23 cellular contexts compared by ENCODE assay signal in the genomic region with DNA sequence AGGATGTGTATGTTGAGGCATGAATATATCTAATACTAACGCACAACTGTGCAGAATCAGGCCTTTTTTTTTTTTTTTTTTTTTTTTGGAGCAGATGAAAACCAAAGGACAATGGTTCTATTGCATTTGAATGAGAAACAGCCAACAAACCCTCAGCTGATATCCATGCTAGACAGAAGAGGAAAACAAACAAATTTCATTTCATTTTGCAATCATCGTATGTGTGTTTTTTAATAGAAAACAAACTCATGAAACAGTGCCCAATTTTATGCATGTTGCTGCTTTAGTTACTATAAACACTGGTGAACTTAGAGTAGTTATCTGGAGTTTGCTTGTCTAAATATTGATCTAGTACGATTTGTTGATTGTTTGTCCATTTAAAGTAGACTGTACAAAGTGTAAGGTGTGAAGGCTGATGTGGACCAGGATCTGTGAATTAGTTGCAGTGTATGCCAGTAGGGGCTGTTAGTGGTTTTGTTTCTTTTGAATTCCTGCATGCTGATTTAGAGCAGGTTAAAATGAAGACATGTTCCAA.
"Had no signal": no experiment of that assay in that cellular context is flagged by ENCODE, and none has a peak within 500 bp of the region (broad histone marks: within the 10 kb centered on the region; RNA-seq: fewer than 3 reads in every experiment).

No MANE protein-coding gene starts in this region.

- H3K4me1 ChIP-seq: colonic mucosa, esophagus squamous epithelium, left ventricle myocardium inferior, psoas muscle, spleen, transverse colon had no signal

- H3K27me3 ChIP-seq: colonic mucosa, esophagus squamous epithelium, neutrophil, spleen, stomach, transverse colon had no signal

- H3K36me3 ChIP-seq: colonic mucosa, esophagus squamous epithelium, left ventricle myocardium inferior, neutrophil, spleen, stomach, thoracic aorta, transverse colon had no signal

- H3K4me1 Mint-ChIP-seq: stimulated activated naive B cell treated with anti-CD40 and anti-IgM and Interleukin-4, amounts not matched to agents 10 μg/mL and 1 μg/mL and 100 μg/mL, for 72 hours had no signal

- DNase-seq: cerebellar nuclear complex; colonic mucosa; dermis blood vessel endothelial cell; esophagus squamous epithelium; islet precursor cell; left ventricle myocardium inferior; mesenchymal stem cell; midbrain; psoas muscle; retina; spleen; stimulated activated CD4-positive, alpha-beta T cell treated with anti-CD3 and anti-CD28 coated beads, Interleukin-15, amount 100 ng/mL, for 24 hours; stimulated activated CD4-positive, alpha-beta T cell treated with anti-CD3 and anti-CD28 coated beads, Interleukin-1b, Interleukin-23, amount 100 ng/mL, for 48 hours; stimulated activated CD4-positive, alpha-beta T cell treated with anti-CD3 and anti-CD28 coated beads, Interleukin-4, amount 100 ng/mL, for 24 hours; stimulated activated naive B cell treated with anti-CD40 and anti-IgM and Interleukin-4, amounts not matched to agents 10 μg/mL and 1 μg/mL and 100 μg/mL, for 72 hours; stomach; substantia nigra; transverse colon had no signal

- H3K27ac ChIP-seq: colonic mucosa, esophagus squamous epithelium, left ventricle myocardium inferior, neutrophil, psoas muscle, spleen, stomach, thoracic aorta, transverse colon had no signal

- H3K9me3 ChIP-seq: colonic mucosa, esophagus squamous epithelium, left ventricle myocardium inferior, neutrophil, psoas muscle, spleen, stomach, thoracic aorta, transverse colon had no signal

- H3K4me3 Mint-ChIP-seq: natural killer cell treated with Interleukin-12 subunit alpha and Interleukin-12 subunit beta and Interleukin-15 and Interleukin-18, amount 100 ng/mL, for 72 hours; stimulated activated naive B cell treated with anti-CD40 and anti-IgM and Interleukin-4, amounts not matched to agents 10 μg/mL and 1 μg/mL and 100 μg/mL, for 72 hours had no signal

- H3K9me3 Mint-ChIP-seq: stimulated activated naive B cell treated with anti-CD40 and anti-IgM and Interleukin-4, amounts not matched to agents 10 μg/mL and 1 μg/mL and 100 μg/mL, for 72 hours had no signal

- H3K27ac Mint-ChIP-seq: natural killer cell treated with Interleukin-12 subunit alpha and Interleukin-12 subunit beta and Interleukin-15 and Interleukin-18, amount 100 ng/mL, for 72 hours; stimulated activated naive B cell treated with anti-CD40 and anti-IgM and Interleukin-4, amounts not matched to agents 10 μg/mL and 1 μg/mL and 100 μg/mL, for 72 hours had no signal

- H3K27me3 Mint-ChIP-seq: natural killer cell treated with Interleukin-12 subunit alpha and Interleukin-12 subunit beta and Interleukin-15 and Interleukin-18, amount 100 ng/mL, for 72 hours; stimulated activated naive B cell treated with anti-CD40 and anti-IgM and Interleukin-4, amounts not matched to agents 10 μg/mL and 1 μg/mL and 100 μg/mL, for 72 hours had no signal

- ATAC-seq: natural killer cell treated with Interleukin-12 subunit alpha and Interleukin-12 subunit beta and Interleukin-15 and Interleukin-18, amount 100 ng/mL, for 72 hours; psoas muscle; sciatic nerve; stimulated activated naive B cell treated with anti-CD40 and anti-IgM and Interleukin-4, amounts not matched to agents 10 μg/mL and 1 μg/mL and 100 μg/mL, for 72 hours had no signal

- H3K4me3 ChIP-seq: colonic mucosa, esophagus squamous epithelium, left ventricle myocardium inferior, lung, psoas muscle, spleen, stomach, thoracic aorta, transverse colon had no signal

- H3K36me3 Mint-ChIP-seq: natural killer cell treated with Interleukin-12 subunit alpha and Interleukin-12 subunit beta and Interleukin-15 and Interleukin-18, amount 100 ng/mL, for 72 hours; stimulated activated naive B cell treated with anti-CD40 and anti-IgM and Interleukin-4, amounts not matched to agents 10 μg/mL and 1 μg/mL and 100 μg/mL, for 72 hours had no signal
